In the genomic region with DNA sequence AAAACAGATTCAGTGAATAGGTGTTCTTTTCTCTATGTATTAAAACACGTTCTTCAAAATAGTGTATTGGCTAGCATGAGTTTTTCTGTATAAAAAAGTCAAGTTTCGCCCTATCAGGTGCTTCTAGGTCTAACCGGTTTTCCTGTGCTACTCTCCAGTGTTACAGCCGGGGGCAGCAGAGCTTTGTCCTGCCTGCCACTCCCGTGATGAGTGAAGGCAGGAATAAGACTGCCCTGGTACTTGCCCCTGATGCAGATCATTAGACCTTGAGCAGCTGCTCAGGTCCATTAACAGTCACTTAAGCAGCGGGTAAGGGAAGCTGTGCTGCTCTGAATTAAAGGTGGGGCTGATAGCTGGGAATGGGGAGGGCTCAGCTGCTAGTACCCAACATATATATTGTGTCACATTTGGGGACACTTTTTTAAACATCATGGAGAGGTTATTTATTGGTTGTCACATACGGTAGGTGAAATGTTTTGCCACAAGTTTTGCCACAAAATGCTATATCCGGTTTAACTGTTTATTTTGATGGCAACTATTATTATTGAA, we compare ENCODE assay signal across 11 cellular contexts. TPM values are rescaled to one million over a fixed set of nuclear protein-coding genes. Genes with fewer than 3 reads are reported as not detected.
DNase-seq lines count a peak whose midpoint lies in the region; ATAC-seq, FAIRE-seq and TF ChIP-seq lines count a peak whose summit lies in the region.
"Had no signal": no experiment of that assay in that cellular context is flagged by ENCODE, and none has a peak within 500 bp of the region (broad histone marks: within the 10 kb centered on the region; RNA-seq: fewer than 3 reads in every experiment).

No MANE protein-coding gene starts in this region.

- intact Hi-C loops in thyroid gland (cut with DNase I) = no loop called here
- intact Hi-C loops in transverse colon (cut with DNase I; ENCODE audit: low total_unique reads) = no loop called here

- no peaks in the 10 kb centered on the region for H3K36me3 ChIP-seq in hepatocyte (replicated peaks; ENCODE audit: insufficient read depth, low read depth)
- no peaks in the 10 kb centered on the region for H3K36me3 ChIP-seq in thyroid gland
- H3K36me3 ChIP-seq in transverse colon = no peaks in the 10 kb centered on the region
- H3K36me3 ChIP-seq: esophagus squamous epithelium had no signal

- H3K27me3 ChIP-seq in hepatocyte = no peaks in the 10 kb centered on the region
- no peaks in the 10 kb centered on the region for H3K27me3 ChIP-seq in thyroid gland
- H3K27me3 ChIP-seq in transverse colon = peaks cover 46% of the 10 kb centered on the region

- in situ Hi-C loops in transverse colon (cut with MboI; ENCODE audit: low pct_ligation_motif_present in 1 of 4, low pct_unique_long_range_greater_than_20kb in 1 of 4, low sequenced_read_pairs in 3 of 4) = no loop called here

- H3K4me2 ChIP-seq in hepatocyte = no peak overlapping the region

- no peak for FAIRE-seq in RCC 7860 (lab: Jason Lieb, UNC)

- 56% methylated on average over 8 of the region's 8 CpGs for WGBS in hepatocyte (ENCODE audit: low lambda C conversion rate, missing lambda C conversion rate)
- WGBS in thyroid gland, 2 donors = 42 to 45% methylated on average over 8 of the region's 8 CpGs
- 44 to 47% methylated on average over 4 to 8 of the region's 8 CpGs for WGBS in transverse colon (ENCODE audit: low coverage in 1 of 2), 2 donors

- no peaks in the 10 kb centered on the region for H3K9me3 ChIP-seq in hepatocyte (ENCODE audit: low read depth)
- H3K9me3 ChIP-seq in thyroid gland = no peaks in the 10 kb centered on the region
- no peaks in the 10 kb centered on the region for H3K9me3 ChIP-seq in transverse colon
- H3K9me3 ChIP-seq: esophagus squamous epithelium had no signal

- no peak for TF ChIP-seq EP300 in transverse colon (IDR thresholded peaks at IDR 0.05; ENCODE audit: low read depth)

- DNase-seq in DMS 273 (lab: John Stamatoyannopoulos, UW; ENCODE audit: unreplicated experiment) = peak; percentile 27
- no peak for DNase-seq in DMS 273 treated with DMSO at 0.1 percent for 48 hours (lab: John Stamatoyannopoulos, UW)
- peak; percentile 33 for DNase-seq in RCC 7860 (ENCODE audit: low spot score)
- DNase-seq in hepatocyte (ENCODE audit: low spot score) = peak; percentile 60
- peak; percentile 77 to 78 for DNase-seq in thyroid gland
- no peak for DNase-seq in transverse colon
- DNase-seq: 8988T, esophagus squamous epithelium had no signal

- H3K27ac ChIP-seq in hepatocyte (no peak overlapping the region), thyroid gland (no peak overlapping the region), transverse colon (no peak overlapping the region)
- H3K27ac ChIP-seq: esophagus squamous epithelium had no signal

- TF ChIP-seq POLR2A in thyroid gland (IDR thresholded peaks at IDR 0.05) (peak in 1 of 2 donors; percentile 45), transverse colon (IDR thresholded peaks at IDR 0.05) (no peak)

- no peaks in the 10 kb centered on the region for H4K20me1 ChIP-seq in hepatocyte (ENCODE audit: insufficient read depth, poor library complexity, severe bottlenecking)

- ATAC-seq in HG03196 (IDR thresholded peaks at IDR 0.05; ENCODE audit: unreplicated experiment) (no peak), HG02981 (IDR thresholded peaks at IDR 0.05; ENCODE audit: unreplicated experiment) (no peak)
- ATAC-seq: Right ventricle myocardium inferior had no signal

- H3K4me3 ChIP-seq in hepatocyte (no peak overlapping the region), thyroid gland (replicated peaks in 1 of 3) (no peak overlapping the region), transverse colon (no peak overlapping the region)
- H3K4me3 ChIP-seq: esophagus squamous epithelium had no signal

- peak; percentile 53 for TF ChIP-seq CTCF in hepatocyte (IDR thresholded peaks at IDR 0.05; ENCODE audit: poor library complexity)
- peak in 4 of 6 experiments; percentile 44 to 74 (median 68) for TF ChIP-seq CTCF in thyroid gland (IDR thresholded peaks at IDR 0.05)
- no peak for TF ChIP-seq CTCF in transverse colon (IDR thresholded peaks at IDR 0.05)

- H2AFZ ChIP-seq in hepatocyte = no peak overlapping the region

- H3K79me2 ChIP-seq in hepatocyte = no peaks in the 10 kb centered on the region

- no peaks in the 10 kb centered on the region for H3K9me2 ChIP-seq in hepatocyte (replicated peaks; ENCODE audit: insufficient read depth)

- H3K4me1 ChIP-seq in hepatocyte (ENCODE audit: insufficient read depth) (no peaks in the 10 kb centered on the region), thyroid gland (peaks cover 0 to 12% of the 10 kb centered on the region in 2 donors), transverse colon (peaks cover 0 to 9% (median 3%) of the 10 kb centered on the region in 4 donors)

RNA-seq across cellular contexts. Expression of a gene that starts 1.3 kb away (rescaled TPM):
- total RNA-seq in hepatocyte (10.3 and 10.9 TPM in 2 replicates), thyroid gland (10 to 100 TPM in 1 of 4 donors, 1 to 10 TPM in 3; 1.1 to 10.6 (median 7.5) TPM), transverse colon (under 1 TPM in 3 of 4 donors, not detected in 1; 0.32 to 0.41 (median 0.40) TPM)
- polyA plus RNA-seq in hepatocyte = 0.92 and 1.5 TPM in 2 replicates

Comparison
In these comparisons a context has a peak if more than half of its experiments do, and no peak if none do; other contexts are left out.
1. DNase-seq: peak in DMS 273 (single experiment), RCC 7860 (single experiment), hepatocyte (single experiment) and thyroid gland (2 of 2); none in DMS 273 treated with DMSO at 0.1 percent for 48 hours (single experiment) and transverse colon (single experiment).
2. CTCF ChIP-seq: peak in hepatocyte (single experiment) and thyroid gland (4 of 6); none in transverse colon (0 of 5).